Comparison of ENCODE assay signal across 8 cellular contexts in the genomic region with DNA sequence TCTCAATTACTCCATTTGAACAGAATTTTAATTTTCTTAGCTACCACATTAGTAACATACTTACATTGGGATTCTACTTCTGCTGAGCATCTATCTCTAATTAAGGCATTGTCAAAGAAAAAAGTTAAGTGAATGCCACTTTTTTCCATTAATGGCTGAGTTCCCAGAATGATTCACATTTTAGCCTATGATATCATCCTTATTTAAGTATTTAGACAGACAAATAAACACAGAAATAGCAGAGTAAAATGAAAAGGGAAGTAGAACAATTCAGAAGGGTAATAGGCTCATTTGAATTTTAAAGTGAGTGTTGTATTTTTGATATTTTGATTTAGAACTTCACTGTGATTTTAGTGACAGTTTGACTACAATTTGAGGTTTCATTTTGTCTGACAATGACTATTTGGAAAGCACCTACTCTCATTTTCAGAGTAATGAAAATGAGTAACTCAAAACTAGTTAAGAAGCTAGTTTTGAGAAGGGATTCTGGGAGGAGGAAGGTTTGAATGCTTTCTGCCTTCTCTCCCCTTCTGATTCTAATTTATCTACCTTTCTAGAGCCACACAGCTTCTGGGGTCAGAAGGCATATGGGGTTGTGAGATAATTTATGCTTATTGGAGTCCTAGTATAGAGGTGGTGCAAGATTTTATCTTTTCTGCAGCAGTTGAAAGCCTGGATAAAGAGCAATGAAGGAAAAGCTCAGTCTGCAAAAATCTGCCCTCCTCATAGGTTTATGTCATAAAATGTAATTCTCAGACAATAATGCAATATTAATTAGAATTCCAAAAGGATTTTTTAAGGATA. TPM values are rescaled to one million over a fixed set of nuclear protein-coding genes. Genes with fewer than 3 reads are reported as not detected.
DNase-seq lines count a peak whose midpoint lies in the region; ATAC-seq, FAIRE-seq and TF ChIP-seq lines count a peak whose summit lies in the region.

No MANE protein-coding gene starts in this region.

- in situ Hi-C loops in GM12878 (cut with MboI), result loop anchor here (25.0 kb wide), 1 partner anchor 1048 kb away; no protein-coding TSS in a partner anchor

- no peak overlapping the region for H3K9ac ChIP-seq in GM12878 (ENCODE audit: control insufficient read depth, insufficient read depth, low read length)

- no peak for TF ChIP-seq POLR2A in GM12878 (IDR thresholded peaks at IDR 0.05; ENCODE audit: low read depth, low read length)

- peak; percentile 76 to 90 for TF ChIP-seq EP300 in GM12878 (IDR thresholded peaks at IDR 0.05; ENCODE audit: borderline replicate concordance in 1 of 2, control insufficient read depth in 1 of 2, low read depth in 2 of 2, low read length in 2 of 2)

- peak overlapping the region; percentile 92 for H3K4me2 ChIP-seq in GM12878 (ENCODE audit: control insufficient read depth, insufficient read depth)

- BruUV-seq in GM12878 (replicated peaks; lab: Mats Ljungman, UMichigan), result TSS peak; percentile 18

- DNase-seq in AG09309 (ENCODE audit: low read depth), result peak; percentile 20
- DNase-seq in GM12878 (ENCODE audit: low read depth, low spot score), result peak; percentile 69
- no peak for DNase-seq in NCI-H1092 (lab: John Stamatoyannopoulos, UW)
- DNase-seq in LoVo (ENCODE audit: low spot score), result no peak
- DNase-seq in stimulated activated CD4-positive, alpha-beta T cell treated with anti-CD3 and anti-CD28 coated beads, Interleukin-2, amount 100 ng/mL, for 24 hours, result no peak

- H3K36me3 ChIP-seq in GM12878 (ENCODE audit: control insufficient read depth in 2 of 2, insufficient read depth in 2 of 2, low read length in 1 of 2) (no peaks in the 10 kb centered on the region; a peak in 1 of 4 replicates), muscle layer of duodenum (ENCODE audit: control insufficient read depth in 1 of 2, insufficient read depth in 2 of 2, low read length in 2 of 2) (peaks cover 0 to 4% of the 10 kb centered on the region in 2 donors)

- SMC1A ChIA-PET in GM12878 (lab: Charles Lee; ENCODE audit: uncharacterized antibody, unreplicated experiment), result interaction anchor here (0.8 to 6.5 kb wide), 11 partner anchors 9 to 409 kb away, joined by 3 to 173 read pairs (median 4); a partner anchor contains a TSS

- no peak for TF ChIP-seq RAD21 in GM12878 (IDR thresholded peaks at IDR 0.05; ENCODE audit: insufficient read depth, low read depth, low read length)

- no peak overlapping the region for H3K4me3 ChIP-seq in AG09309 (ENCODE audit: control insufficient read depth, low read depth, low read length)
- peak overlapping the region; percentile 38 for H3K4me3 ChIP-seq in GM12878
- peak overlapping the region in 1 of 2 donors; percentile 17 for H3K4me3 ChIP-seq in muscle layer of duodenum (ENCODE audit: low read depth in 1 of 2, low read length in 2 of 2)

- peak; percentile 78 for FAIRE-seq in GM12878 (lab: Jason Lieb, UNC)

- H4K20me1 ChIP-seq in GM12878 (ENCODE audit: control insufficient read depth, insufficient read depth), result no peaks in the 10 kb centered on the region

- H3K79me2 ChIP-seq in GM12878 (ENCODE audit: control insufficient read depth, insufficient read depth, low read length), result peaks cover 44% of the 10 kb centered on the region

- no peak overlapping the region for H2AFZ ChIP-seq in GM12878 (ENCODE audit: control insufficient read depth, low read depth, low read length)

- ATAC-seq in GM19324 (IDR thresholded peaks at IDR 0.05; ENCODE audit: low FRiP score, unreplicated experiment) (peak; percentile 66), HG03159 (IDR thresholded peaks at IDR 0.05; ENCODE audit: unreplicated experiment) (peak; percentile 72), GM12878 (peak; percentile 77)

- H3K27ac ChIP-seq in GM12878 (ENCODE audit: control insufficient read depth, insufficient read depth) (peak overlapping the region; percentile 87), muscle layer of duodenum (ENCODE audit: low read length) (peak overlapping the region; percentile 86)

- CTCF ChIA-PET in GM12878 (lab: Yijun Ruan, JAX), result interaction anchor here (1.1 to 6.2 kb wide), 6 partner anchors 10 to 107 kb away, joined by 3 to 74 read pairs (median 6); a partner anchor contains a TSS

- RAD21 ChIA-PET in GM12878 (lab: Charles Lee; ENCODE audit: unreplicated experiment), result interaction anchor here (0.9 to 6.8 kb wide), 6 partner anchors 10 to 100 kb away, joined by 3 to 134 read pairs (median 8); a partner anchor contains a TSS

- TF ChIP-seq CTCF in AG09309 (IDR thresholded peaks at IDR 0.05; ENCODE audit: control insufficient read depth, insufficient read depth, low read depth, low read length, missing control alignments), result no peak
- TF ChIP-seq CTCF in GM12878 (IDR thresholded peaks at IDR 0.05 in 2 of 3, conservative IDR thresholded peaks at IDR 0.05 in 1 of 3; ENCODE audit: control insufficient read depth in 2 of 3, extremely low read depth in 1 of 3, insufficient read depth in 1 of 3, low read depth in 3 of 3, low read length in 3 of 3), result no peak

- intact Hi-C loops in GM12878 (cut with micrococcal nuclease; ENCODE audit: unreplicated experiment), result loop anchor here (2.0 to 5.0 kb wide), 3 partner anchors 14 to 273 kb away; no protein-coding TSS in a partner anchor

- H3K27me3 ChIP-seq in GM12878 (replicated peaks in 1 of 2; ENCODE audit: control insufficient read depth in 2 of 2, insufficient read depth in 2 of 2, low read length in 1 of 2) (no peaks in the 10 kb centered on the region), muscle layer of duodenum (ENCODE audit: low read depth, low read length) (no peaks in the 10 kb centered on the region)

- POLR2A ChIA-PET in GM12878 (lab: Charles Lee), result interaction anchor here (0.9 to 7.1 kb wide), 2 partner anchors 14 to 99 kb away, joined by 4 to 98 read pairs; a partner anchor contains a TSS

- peaks cover 13% of the 10 kb centered on the region; the same call in 1 of the 2 replicates for H3K4me1 ChIP-seq in GM12878 (ENCODE audit: control insufficient read depth, insufficient read depth, low read length)
- peaks cover 9 to 16% of the 10 kb centered on the region in 2 donors for H3K4me1 ChIP-seq in muscle layer of duodenum (ENCODE audit: control insufficient read depth in 1 of 2, insufficient read depth in 2 of 2, low read length in 2 of 2)

- H3K9me3 ChIP-seq in GM12878 (replicated peaks; ENCODE audit: control insufficient read depth, insufficient read depth, low read length), result no peaks in the 10 kb centered on the region; the same call in 2 of the 3 replicates
- H3K9me3 ChIP-seq in muscle layer of duodenum (ENCODE audit: control insufficient read depth in 1 of 2, low read length in 2 of 2), result no peaks in the 10 kb centered on the region

TF ChIP-seq in GM12878, 131 proteins besides CTCF, POLR2A, EP300 and RAD21 (continues in another document):
- TF ChIP-seq MTA3 (IDR thresholded peaks at IDR 0.05; ENCODE audit: borderline replicate concordance, low read length) (0 out of 2 replicates have a peak, but pooled peaks have one; percentile 49), HDAC2 (IDR thresholded peaks at IDR 0.05) (no peak), CHD4 (IDR thresholded peaks at IDR 0.05) (no peak), IKZF1 (conservative IDR thresholded peaks at IDR 0.05) (peak; percentile 35), MYC (IDR thresholded peaks at IDR 0.05; ENCODE audit: insufficient read depth, insufficient read length, insufficient replicate concordance, low read length, severe bottlenecking) (no peak), EED (IDR thresholded peaks at IDR 0.05; ENCODE audit: low read depth) (no peak), DPF2 (IDR thresholded peaks at IDR 0.05) (peak; percentile 92; the same call in 1 of the 2 replicates), STAT1 (conservative IDR thresholded peaks at IDR 0.05) (no peak), ZNF24 (IDR thresholded peaks at IDR 0.05) (peak; percentile 74; the same call in 1 of the 2 replicates)
- TF ChIP-seq, protein P1, sequence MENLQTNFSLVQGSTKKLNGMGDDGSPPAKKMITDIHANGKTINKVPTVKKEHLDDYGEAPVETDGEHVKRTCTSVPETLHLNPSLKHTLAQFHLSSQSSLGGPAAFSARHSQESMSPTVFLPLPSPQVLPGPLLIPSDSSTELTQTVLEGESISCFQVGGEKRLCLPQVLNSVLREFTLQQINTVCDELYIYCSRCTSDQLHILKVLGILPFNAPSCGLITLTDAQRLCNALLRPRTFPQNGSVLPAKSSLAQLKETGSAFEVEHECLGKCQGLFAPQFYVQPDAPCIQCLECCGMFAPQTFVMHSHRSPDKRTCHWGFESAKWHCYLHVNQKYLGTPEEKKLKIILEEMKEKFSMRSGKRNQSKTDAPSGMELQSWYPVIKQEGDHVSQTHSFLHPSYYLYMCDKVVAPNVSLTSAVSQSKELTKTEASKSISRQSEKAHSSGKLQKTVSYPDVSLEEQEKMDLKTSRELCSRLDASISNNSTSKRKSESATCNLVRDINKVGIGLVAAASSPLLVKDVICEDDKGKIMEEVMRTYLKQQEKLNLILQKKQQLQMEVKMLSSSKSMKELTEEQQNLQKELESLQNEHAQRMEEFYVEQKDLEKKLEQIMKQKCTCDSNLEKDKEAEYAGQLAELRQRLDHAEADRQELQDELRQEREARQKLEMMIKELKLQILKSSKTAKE (IDR thresholded peaks at IDR 0.05; ENCODE audit: low read depth, poor library complexity, severe bottlenecking), result peak; percentile 91

RNA-seq across cellular contexts. Expression of a gene that starts 15.5 kb away (rescaled TPM):
- 211 and 228 TPM in 2 replicates for total RNA-seq in GM12878 (2013; cell fraction: nucleolus; rRNA removed)
- 17.9 and 22.4 TPM in 2 replicates for total RNA-seq in GM12878 (2014; rRNA removed)
- total RNA-seq in GM12878 (2014; rRNA removed; fragmentation: Illumina TruSeq; extraction: Trizol), result 24.4 and 25.0 TPM in 2 replicates
- 24.9 and 25.7 TPM in 2 replicates for total RNA-seq in GM12878 (2021)
- polyA plus RNA-seq in GM12878 (2011; ENCODE audit: low read depth), result 7.9 TPM
- 48.5 and 90.0 TPM in 2 replicates for polyA plus RNA-seq in GM12878 (2011; rRNA removed)
- 6.5 and 7.6 TPM in 2 replicates for polyA plus RNA-seq in GM12878 (2011; cell fraction: cytosol; rRNA removed)
- polyA plus RNA-seq in GM12878 (2011; cell fraction: nucleus; rRNA removed), result 45.0 and 45.9 TPM in 2 replicates
- polyA plus RNA-seq in GM12878 (2012), result 30.5 and 33.0 TPM in 2 replicates
- polyA plus RNA-seq in GM12878 (2014; fragmentation: Illumina TruSeq; extraction: Trizol), result 19.4 and 23.2 TPM in 2 replicates
- 100 to 1,000 TPM in 1 of 2 experiments, 10 to 100 TPM in 1; 97.0 to 112 TPM for polyA plus RNA-seq in GM12878 (2014; fragmentation: Nextera tagmentation; extraction: Ambion mirVana)
- 19.8 and 32.5 TPM in 2 replicates for polyA plus RNA-seq in GM12878 (2014; rRNA removed)
- 10 to 100 TPM; 70.0 to 83.0 TPM for polyA plus RNA-seq in GM12878 (2016; fragmentation: Nextera tagmentation; extraction: Ambion mirVana)
- polyA minus RNA-seq in GM12878 (2011; rRNA and poly(A)+ RNA removed), result 20.7 and 26.6 TPM in 2 replicates
- polyA minus RNA-seq in GM12878 (2011; cell fraction: cytosol; rRNA and poly(A)+ RNA removed), result 7.5 and 13.2 TPM in 2 replicates
- polyA minus RNA-seq in GM12878 (2011; cell fraction: nucleus; rRNA and poly(A)+ RNA removed), result 73.3 and 111 TPM in 2 replicates

Comparison
In these comparisons a context has a peak if more than half of its experiments do, and no peak if none do; other contexts are left out.
1. DNase-seq: peak in AG09309 (single experiment) and GM12878 (single experiment); none in NCI-H1092 (single experiment), LoVo (single experiment) and stimulated activated CD4-positive, alpha-beta T cell treated with anti-CD3 and anti-CD28 coated beads, Interleukin-2, amount 100 ng/mL, for 24 hours (0 of 2).
2. Peak in every context shown above with its lines, with median percentiles within 50 percentile points of each other: ATAC-seq.